14 cellular contexts compared by ENCODE assay signal in genomic region chr13:101475536-101475935, GRCh38. TPM values are rescaled to one million over a fixed set of nuclear protein-coding genes. Genes with fewer than 3 reads are reported as not detected.
DNase-seq lines count a peak whose midpoint lies in the region; ATAC-seq and TF ChIP-seq lines count a peak whose summit lies in the region.
"Had no signal": no experiment of that assay in that cellular context is flagged by ENCODE, and none has a peak within 500 bp of the region (broad histone marks: within the 10 kb centered on the region; RNA-seq: fewer than 3 reads in every experiment).

No MANE protein-coding gene starts in this region.

- no peaks in the 10 kb centered on the region for H3K23me2 ChIP-seq in H9 (ENCODE audit: insufficient read length, low read depth, low read length, poor library complexity, severe bottlenecking)

- no peaks in the 10 kb centered on the region for H4K20me1 ChIP-seq in H9 (ENCODE audit: control insufficient read depth, insufficient read depth, insufficient read length)

- H3K27ac ChIP-seq in H9 (ENCODE audit: insufficient read length, low read depth, low read length) (no peak overlapping the region), endodermal cell (ENCODE audit: low read depth, low read length) (no peak overlapping the region)

- no peak overlapping the region for H3K14ac ChIP-seq in H9 (ENCODE audit: insufficient read depth, low read length)

- H3K18ac ChIP-seq in H9 (ENCODE audit: insufficient read length, low read depth, low read length) = no peak overlapping the region

- CTCF ChIA-PET in WTC11 (lab: Charles Lee) = interaction anchor here (1.0 to 4.8 kb wide), 3 partner anchors 54 to 331 kb away, joined by 3 to 27 read pairs (median 24); no protein-coding TSS in a partner anchor

- H3K9me3 ChIP-seq in H9 (ENCODE audit: control insufficient read depth, low read depth, low read length) (no peaks in the 10 kb centered on the region), endodermal cell (ENCODE audit: control insufficient read depth, low read length) (no peaks in the 10 kb centered on the region)
- H3K9me3 ChIP-seq: BE2C, Caco-2 had no signal

- H2BK12ac ChIP-seq in H9 (ENCODE audit: insufficient read length, low read depth, low read length) = no peak overlapping the region

- H3K27me3 ChIP-seq in H9 (ENCODE audit: insufficient read depth, low read length) = no peaks in the 10 kb centered on the region
- H3K27me3 ChIP-seq in endodermal cell (ENCODE audit: control insufficient read depth, insufficient read depth, low read length, poor library complexity, severe bottlenecking) = no peaks in the 10 kb centered on the region
- H3K27me3 ChIP-seq: BE2C had no signal

- POLR2A ChIA-PET in WTC11 (lab: Charles Lee) = no interaction called here

- no peak for DNase-seq in H9
- DNase-seq in WTC11 (ENCODE audit: low spot score) = no peak
- no peak for DNase-seq in endodermal cell
- no peak for DNase-seq in progenitor cell of endocrine pancreas (ENCODE audit: low spot score, unreplicated experiment)
- no peak for DNase-seq in AG08395 (ENCODE audit: low spot score)
- DNase-seq in SKM-1 treated with dmso at 0.1 percent for 144 hours (lab: John Stamatoyannopoulos, UW; ENCODE audit: unreplicated experiment) = no peak
- DNase-seq: BE2C; C1 segment of cervical spinal cord; Caco-2; CD4-positive, CD25-positive, alpha-beta regulatory T cell; CD8-positive, alpha-beta memory T cell; GOT3; H7 had no signal

- no peak overlapping the region for H2BK120ac ChIP-seq in H9 (ENCODE audit: low read depth, low read length, poor library complexity, severe bottlenecking)

- no peak overlapping the region for H2AFZ ChIP-seq in H9 (ENCODE audit: low read length)

- no peak overlapping the region for H2BK5ac ChIP-seq in H9 (ENCODE audit: insufficient read length, low read length)

- H4K91ac ChIP-seq in H9 (ENCODE audit: insufficient read length, low read depth, low read length) = no peak overlapping the region

- no peaks in the 10 kb centered on the region for H3K36me3 ChIP-seq in endodermal cell (ENCODE audit: control insufficient read depth, insufficient read depth, low read length)
- H3K36me3 ChIP-seq: BE2C had no signal

- no peaks in the 10 kb centered on the region for H3K9me3 Mint-ChIP-seq in H9
- peaks cover 14% of the 10 kb centered on the region for H3K9me3 Mint-ChIP-seq in WTC11
- H3K9me3 Mint-ChIP-seq in endodermal cell = no peaks in the 10 kb centered on the region
- no peaks in the 10 kb centered on the region for H3K9me3 Mint-ChIP-seq in progenitor cell of endocrine pancreas (ENCODE audit: low read depth)

- no peak overlapping the region for H3K56ac ChIP-seq in H9 (ENCODE audit: insufficient read length, low read depth, low read length)

- H3K4me2 ChIP-seq in H9 (ENCODE audit: insufficient read depth, insufficient read length, low read length) = no peak overlapping the region

- no peak overlapping the region for H3K27ac Mint-ChIP-seq in H9
- H3K27ac Mint-ChIP-seq in WTC11 = no peak overlapping the region
- H3K27ac Mint-ChIP-seq in endodermal cell = no peak overlapping the region
- H3K27ac Mint-ChIP-seq in progenitor cell of endocrine pancreas = no peak overlapping the region
- H3K27ac Mint-ChIP-seq: CD4-positive, CD25-positive, alpha-beta regulatory T cell; CD8-positive, alpha-beta memory T cell had no signal

- H4K8ac ChIP-seq in H9 (replicated peaks; ENCODE audit: insufficient read length, low read depth, low read length) = no peak overlapping the region

- no peak overlapping the region for H2BK20ac ChIP-seq in H9 (ENCODE audit: low read depth, low read length, poor library complexity, severe bottlenecking)

- no peak overlapping the region for H3K4me3 ChIP-seq in endodermal cell (ENCODE audit: low read length)

- H3K27me3 Mint-ChIP-seq in H9 (ENCODE audit: low read depth) = no peaks in the 10 kb centered on the region; the same call in 1 of the 2 replicates
- H3K27me3 Mint-ChIP-seq in WTC11 (ENCODE audit: low read depth) = no peaks in the 10 kb centered on the region
- H3K27me3 Mint-ChIP-seq in endodermal cell (ENCODE audit: insufficient read depth) = no peaks in the 10 kb centered on the region
- no peaks in the 10 kb centered on the region for H3K27me3 Mint-ChIP-seq in progenitor cell of endocrine pancreas
- H3K27me3 Mint-ChIP-seq: CD4-positive, CD25-positive, alpha-beta regulatory T cell had no signal

- H3T11ph ChIP-seq in H9 (ENCODE audit: low read length) = no peak overlapping the region

- peaks cover 12% of the 10 kb centered on the region in 2 experiments for H3K4me1 Mint-ChIP-seq in H9
- peaks cover 17% of the 10 kb centered on the region for H3K4me1 Mint-ChIP-seq in WTC11
- H3K4me1 Mint-ChIP-seq in endodermal cell = no peaks in the 10 kb centered on the region
- H3K4me1 Mint-ChIP-seq in progenitor cell of endocrine pancreas (ENCODE audit: low read depth) = no peaks in the 10 kb centered on the region
- H3K4me1 Mint-ChIP-seq: CD4-positive, CD25-positive, alpha-beta regulatory T cell; CD8-positive, alpha-beta memory T cell had no signal

- peak; percentile 51; the same call in 2 of the 3 replicates for TF ChIP-seq CTCF in H9 (conservative IDR thresholded peaks at IDR 0.05)
- no peak for TF ChIP-seq CTCF in WTC11 (IDR thresholded peaks at IDR 0.05)
- peak; percentile 47 for TF ChIP-seq CTCF in endodermal cell (conservative IDR thresholded peaks at IDR 0.05)
- TF ChIP-seq CTCF in progenitor cell of endocrine pancreas (IDR thresholded peaks at IDR 0.05; ENCODE audit: unreplicated experiment) = peak; percentile 11

- H2AK5ac ChIP-seq in H9 (ENCODE audit: insufficient read length, low read length) = no peak overlapping the region

- H2BK15ac ChIP-seq in H9 (ENCODE audit: low read depth, low read length) = no peak overlapping the region

- H4K5ac ChIP-seq in H9 (ENCODE audit: insufficient read length, low read depth, low read length) = no peak overlapping the region

- no peaks in the 10 kb centered on the region for H3K79me1 ChIP-seq in H9 (ENCODE audit: insufficient read depth, low read depth, low read length, poor library complexity, severe bottlenecking)

- H3K4me3 Mint-ChIP-seq in H9 (no peak overlapping the region), WTC11 (no peak overlapping the region), endodermal cell (no peak overlapping the region), progenitor cell of endocrine pancreas (ENCODE audit: low read depth) (no peak overlapping the region)
- H3K4me3 Mint-ChIP-seq: CD4-positive, CD25-positive, alpha-beta regulatory T cell; CD8-positive, alpha-beta memory T cell had no signal

- H3K36me3 Mint-ChIP-seq in H9 (ENCODE audit: insufficient read depth in 1 of 3, low read depth in 3 of 3) (0 out of 7 replicates have a peak, but pooled peaks cover 0 to 2% (median 0%) of the 10 kb centered on the region in 3 experiments), WTC11 (no peaks in the 10 kb centered on the region), endodermal cell (ENCODE audit: low read depth) (no peaks in the 10 kb centered on the region), progenitor cell of endocrine pancreas (ENCODE audit: insufficient read depth) (no peaks in the 10 kb centered on the region)
- H3K36me3 Mint-ChIP-seq: CD4-positive, CD25-positive, alpha-beta regulatory T cell; CD8-positive, alpha-beta memory T cell had no signal

- H3K23ac ChIP-seq in H9 (ENCODE audit: insufficient read length, low read depth, low read length) = no peak overlapping the region

- H3K79me2 ChIP-seq in H9 (ENCODE audit: insufficient read depth, low read length) = no peaks in the 10 kb centered on the region

- H3K4ac ChIP-seq in H9 (ENCODE audit: low read depth, low read length) = no peak overlapping the region

- H3K9ac ChIP-seq in H9 (ENCODE audit: extremely low read depth, insufficient read length, low read length) = no peak overlapping the region
- H3K9ac ChIP-seq in endodermal cell (ENCODE audit: extremely low read depth, low read length, poor library complexity, severe bottlenecking) = no peak overlapping the region

- ATAC-seq in WTC11 (peak; percentile 50), GM21576 (IDR thresholded peaks at IDR 0.05; ENCODE audit: unreplicated experiment) (no peak)

- no peaks in the 10 kb centered on the region; the same call in 1 of the 2 replicates for H3K4me1 ChIP-seq in H9 (ENCODE audit: insufficient read depth, low read length)
- no peaks in the 10 kb centered on the region for H3K4me1 ChIP-seq in endodermal cell (ENCODE audit: control insufficient read depth, insufficient read depth, low read length)
- H3K4me1 ChIP-seq: BE2C, Caco-2 had no signal

TF ChIP-seq in WTC11, 78 proteins besides CTCF, POLR2A, EP300 and RAD21 (continues in another document):
- TF ChIP-seq IRF1 (CRISPR knock-in tag; IDR thresholded peaks at IDR 0.05) (no peak), EMX1 (CRISPR knock-in tag; IDR thresholded peaks at IDR 0.05) (no peak), OVOL2 (CRISPR knock-in tag; IDR thresholded peaks at IDR 0.05; ENCODE audit: borderline replicate concordance) (no peak), TP53 (CRISPR knock-in tag; IDR thresholded peaks at IDR 0.05) (no peak)

RNA-seq across cellular contexts. Expression of gene ITGBL1, which starts 23.1 kb away (rescaled TPM):
- total RNA-seq in H9 (2021) = 0.04 TPM in 1 of 2 replicates, not detected in the other
- total RNA-seq in WTC11 (2021) = 0.09 to 0.22 TPM (median 0.11 TPM) in 3 replicates
- not detected for total RNA-seq in endodermal cell
- polyA plus RNA-seq in endodermal cell (2013, experiment 1 of 2) = not detected
- polyA plus RNA-seq in endodermal cell (2013, experiment 2 of 2) = not detected
- not detected in 2 replicates for total RNA-seq in progenitor cell of endocrine pancreas
- total RNA-seq: Caco-2; CD4-positive, CD25-positive, alpha-beta regulatory T cell; CD8-positive, alpha-beta memory T cell had no signal
- polyA plus RNA-seq: CD4-positive, CD25-positive, alpha-beta regulatory T cell; CD8-positive, alpha-beta memory T cell had no signal

RNA-seq across cellular contexts. Expression of gene NALCN, which starts 59.2 kb away (rescaled TPM):
- total RNA-seq in H9 (2021) (0.09 and 0.26 TPM in 2 replicates), WTC11 (2021) (0.11 to 0.34 TPM (median 0.33 TPM) in 3 replicates), endodermal cell (under 1 TPM in 1 of 2 donors, not detected in 1; 0.11 TPM), progenitor cell of endocrine pancreas (0.12 TPM in 1 of 2 replicates, not detected in the other)
- 0.53 TPM for polyA plus RNA-seq in endodermal cell (2013, experiment 1 of 2)
- polyA plus RNA-seq in endodermal cell (2013, experiment 2 of 2) = 0.41 TPM
- total RNA-seq: Caco-2; CD4-positive, CD25-positive, alpha-beta regulatory T cell; CD8-positive, alpha-beta memory T cell had no signal
- polyA plus RNA-seq: CD4-positive, CD25-positive, alpha-beta regulatory T cell; CD8-positive, alpha-beta memory T cell had no signal
